ENCODE assay signal across 8 cellular contexts in genomic region chr22:17159504-17159951, GRCh38. TPM values are rescaled to one million over a fixed set of nuclear protein-coding genes. Genes with fewer than 3 reads are reported as not detected.
A peak's percentile ranks its signal among the peaks of the same experiment; 100 is the strongest.
DNase-seq lines count a peak whose midpoint lies in the region; ATAC-seq and TF ChIP-seq lines count a peak whose summit lies in the region.

No MANE protein-coding gene starts in this region.

- peaks cover 39% of the 10 kb centered on the region for H3K4me1 ChIP-seq in lower lobe of right lung

- no peak for TF ChIP-seq EP300 in Ishikawa (IDR thresholded peaks at IDR 0.05; ENCODE audit: borderline replicate concordance)

- peaks cover 5% of the 10 kb centered on the region for H3K36me3 ChIP-seq in lower lobe of right lung

- ATAC-seq in CD4-positive, alpha-beta T cell (ENCODE audit: poor library complexity): peak; percentile 22
- ATAC-seq in GM19467 (IDR thresholded peaks at IDR 0.05; ENCODE audit: unreplicated experiment) (peak; percentile 20), lower lobe of right lung (peak; percentile 55 to 77)

- H3K4me1 Mint-ChIP-seq in CD4-positive, alpha-beta T cell (ENCODE audit: low read depth): peaks cover 37% of the 10 kb centered on the region

- H3K4me3 Mint-ChIP-seq in CD4-positive, alpha-beta T cell: peak overlapping the region; percentile 82

- POLR2A ChIA-PET in CD4-positive, alpha-beta T cell (lab: Charles Lee): interaction anchor here (0.8 to 2.1 kb wide), 2 partner anchors 12 to 52 kb away, joined by 3 to 7 read pairs; no protein-coding TSS in a partner anchor

- H3K36me3 Mint-ChIP-seq in CD4-positive, alpha-beta T cell (ENCODE audit: low read depth): peaks cover 7% of the 10 kb centered on the region

- H3K27ac ChIP-seq in CD4-positive, alpha-beta T cell (ENCODE audit: low read depth, low read length): peak overlapping the region; percentile 60
- H3K27ac ChIP-seq in VCaP: peak overlapping the region; percentile 96
- peak overlapping the region; percentile 94 for H3K27ac ChIP-seq in lower lobe of right lung

- intact Hi-C loops in CD4-positive, alpha-beta T cell (cut with DNase I, micrococcal nuclease): loop anchor here (1.0 to 5.0 kb wide), 4 partner anchors 42 to 468 kb away; partner anchors contain the start of genes ATP6V1E1 (in 1 of the 2) and IL17RA (in 1 of the 2)
- intact Hi-C loops in lower lobe of right lung (cut with DNase I): no loop called here

- H3K27me3 ChIP-seq in CD4-positive, alpha-beta T cell (ENCODE audit: control insufficient read depth, insufficient read depth, low read length): no peaks in the 10 kb centered on the region
- no peaks in the 10 kb centered on the region for H3K27me3 ChIP-seq in lower lobe of right lung (ENCODE audit: low read depth)

- CTCF ChIA-PET in CD4-positive, alpha-beta T cell (lab: Charles Lee): interaction anchor here (1.1 to 6.7 kb wide), 2 partner anchors 13 to 75 kb away, joined by 3 to 46 read pairs; partner anchors contain the start of gene IL17RA

- peak overlapping the region; percentile 52 for H3K27ac Mint-ChIP-seq in CD4-positive, alpha-beta T cell

- no peak for TF ChIP-seq CTCF in CD4-positive, alpha-beta T cell (IDR thresholded peaks at IDR 0.05)
- TF ChIP-seq CTCF in VCaP (conservative IDR thresholded peaks at IDR 0.05) (no peak), lower lobe of right lung (IDR thresholded peaks at IDR 0.05) (no peak)

- no peak for TF ChIP-seq RAD21 in Ishikawa (IDR thresholded peaks at IDR 0.05; ENCODE audit: low read depth)

- peak overlapping the region; percentile 84 for H3K4me3 ChIP-seq in lower lobe of right lung

- no peaks in the 10 kb centered on the region for H3K9me3 Mint-ChIP-seq in CD4-positive, alpha-beta T cell

- no peaks in the 10 kb centered on the region for H3K27me3 Mint-ChIP-seq in CD4-positive, alpha-beta T cell

- no peaks in the 10 kb centered on the region for H3K9me3 ChIP-seq in CD4-positive, alpha-beta T cell (ENCODE audit: control insufficient read depth, low read length)
- H3K9me3 ChIP-seq in lower lobe of right lung: no peaks in the 10 kb centered on the region

- peak in 7 of 10 experiments; percentile 11 to 55 (median 18) for DNase-seq in CD4-positive, alpha-beta T cell
- DNase-seq in cerebellum (ENCODE audit: low spot score) (peak; percentile 60), lower lobe of right lung (no peak), globus pallidus (ENCODE audit: low spot score) (no peak)
- DNase-seq in stimulated activated CD4-positive, alpha-beta T cell treated with anti-CD3 and anti-CD28 coated beads, TNF-alpha, amount 100 ng/mL, for 24 hours (ENCODE audit: low read depth in 3 of 3): peak; percentile 48 to 72 (median 55)

TF ChIP-seq in Ishikawa, 13 proteins besides CTCF, POLR2A, EP300 and RAD21:
- TF ChIP-seq, protein P1, sequence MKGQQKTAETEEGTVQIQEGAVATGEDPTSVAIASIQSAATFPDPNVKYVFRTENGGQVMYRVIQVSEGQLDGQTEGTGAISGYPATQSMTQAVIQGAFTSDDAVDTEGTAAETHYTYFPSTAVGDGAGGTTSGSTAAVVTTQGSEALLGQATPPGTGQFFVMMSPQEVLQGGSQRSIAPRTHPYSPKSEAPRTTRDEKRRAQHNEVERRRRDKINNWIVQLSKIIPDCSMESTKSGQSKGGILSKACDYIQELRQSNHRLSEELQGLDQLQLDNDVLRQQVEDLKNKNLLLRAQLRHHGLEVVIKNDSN (IDR thresholded peaks at IDR 0.05): peak; percentile 64
- TF ChIP-seq EGR1 (IDR thresholded peaks at IDR 0.05) (peak; percentile 91), TCF12 (IDR thresholded peaks at IDR 0.05; ENCODE audit: low read depth) (no peak)

RNA-seq across cellular contexts. Expression of gene HDHD5, which starts 0.5 kb away (rescaled TPM):
- 10 to 100 TPM; 11.0 to 11.6 TPM for total RNA-seq in CD4-positive, alpha-beta T cell
- 22.0 TPM for total RNA-seq in cerebellum
- 26.2 TPM for total RNA-seq in lower lobe of right lung

RNA-seq across cellular contexts. Expression of gene TMEM121B, which starts 38.4 kb away (rescaled TPM):
- total RNA-seq in CD4-positive, alpha-beta T cell: under 1 TPM; 0.05 to 0.08 TPM
- 9.0 TPM for total RNA-seq in cerebellum
- total RNA-seq in lower lobe of right lung: 0.97 TPM

RNA-seq across cellular contexts. Expression of gene ADA2, which starts 59.7 kb away (rescaled TPM):
- total RNA-seq in CD4-positive, alpha-beta T cell: 10 to 100 TPM; 64.4 to 66.0 TPM
- total RNA-seq in cerebellum (8.0 TPM), lower lobe of right lung (110 TPM)

Comparison
In these comparisons a context has a peak if more than half of its experiments do, and no peak if none do; other contexts are left out.
1. DNase-seq: peak in CD4-positive, alpha-beta T cell (7 of 10), cerebellum (single experiment) and stimulated activated CD4-positive, alpha-beta T cell treated with anti-CD3 and anti-CD28 coated beads, TNF-alpha, amount 100 ng/mL, for 24 hours (3 of 3); none in lower lobe of right lung (single experiment) and globus pallidus (single experiment).
2. Peak in every context shown above with its lines, with median percentiles within 50 percentile points of each other: ATAC-seq and H3K27ac ChIP-seq.